Comparison of ENCODE assay signal across 10 cellular contexts in the genomic region with DNA sequence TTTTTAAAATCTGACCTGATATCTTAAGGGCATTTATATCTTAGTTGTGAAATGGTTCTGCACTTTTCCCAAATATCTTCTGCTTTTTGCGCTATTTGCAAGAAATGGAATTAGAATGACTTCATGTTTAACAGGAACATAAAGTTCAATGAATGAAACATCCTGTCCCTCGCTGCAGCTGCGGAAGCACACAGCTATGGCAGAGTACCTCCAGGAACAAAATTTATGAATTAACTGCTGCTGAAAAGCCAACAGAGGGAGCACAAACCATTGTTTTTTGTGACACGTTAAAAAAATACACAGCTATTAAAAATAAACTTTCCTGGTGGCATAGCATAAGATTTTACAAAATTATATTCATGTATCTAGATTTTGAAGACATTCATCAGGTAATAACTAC.
DNase-seq lines count a peak whose midpoint lies in the region; ATAC-seq, FAIRE-seq and TF ChIP-seq lines count a peak whose summit lies in the region.
"Had no signal": no experiment of that assay in that cellular context is flagged by ENCODE, and none has a peak within 500 bp of the region (broad histone marks: within the 10 kb centered on the region; RNA-seq: fewer than 3 reads in every experiment).

No MANE protein-coding gene starts in this region.

- peak; percentile 20 for FAIRE-seq in pancreas (lab: Jason Lieb, UNC)

- no peak overlapping the region for H3K27ac ChIP-seq in pancreas

- WGBS in pancreas, 2 donors: 30 to 40% methylated on average over 4 of the region's 4 CpGs

- ATAC-seq in pancreas: peak in 3 of 4 donors; percentile 48 to 56 (median 49)
- ATAC-seq in HG02870 (IDR thresholded peaks at IDR 0.05; ENCODE audit: unreplicated experiment): no peak

- intact Hi-C loops in pancreas (cut with DNase I): no loop called here

- DNase-seq in DMS114 treated with DMSO at 0.1 percent for 48 hours (lab: John Stamatoyannopoulos, UW; ENCODE audit: unreplicated experiment): peak; percentile 0
- peak; percentile 8 for DNase-seq in RKO (ENCODE audit: low spot score)
- peak; percentile 30 for DNase-seq in fibroblast of villous mesenchyme (ENCODE audit: low read depth)
- DNase-seq in pancreas: peak in 2 of 6 donors; percentile 9 to 14
- DNase-seq in SW 1271 (lab: John Stamatoyannopoulos, UW): no peak
- no peak for DNase-seq in NCI-H446 (lab: John Stamatoyannopoulos, UW)
- DNase-seq in NCI-H128 (lab: John Stamatoyannopoulos, UW; ENCODE audit: unreplicated experiment): no peak
- DNase-seq: mesendoderm, SHP77 treated with DMSO at 0.1 percent for 48 hours had no signal

- no peaks in the 10 kb centered on the region for H3K27me3 ChIP-seq in pancreas

- H3K4me3 ChIP-seq in fibroblast of villous mesenchyme (ENCODE audit: low read depth, low read length) (no peak overlapping the region), pancreas (no peak overlapping the region)

- peak; percentile 38 for TF ChIP-seq CTCF in fibroblast of villous mesenchyme (IDR thresholded peaks at IDR 0.05; ENCODE audit: insufficient read depth, low read depth, low read length)
- TF ChIP-seq CTCF in pancreas (IDR thresholded peaks at IDR 0.05): no peak

- H3K36me3 ChIP-seq in pancreas: no peaks in the 10 kb centered on the region

- no peaks in the 10 kb centered on the region for H3K9me3 ChIP-seq in pancreas

- H3K4me1 ChIP-seq in pancreas: no peaks in the 10 kb centered on the region

Comparison
In these comparisons a context has a peak if more than half of its experiments do, and no peak if none do; other contexts are left out.
1. DNase-seq: peak in DMS114 treated with DMSO at 0.1 percent for 48 hours (single experiment), RKO (single experiment) and fibroblast of villous mesenchyme (single experiment); none in SW 1271 (0 of 2), NCI-H446 (0 of 2) and NCI-H128 (single experiment).